Comparison of ENCODE assay signal across 1 cellular context in genomic region chr3:32540899-32541298, GRCh38.
TF ChIP-seq lines count a peak whose summit lies in the region.

No MANE protein-coding gene starts in this region.

TF ChIP-seq in WTC11, 78 proteins besides CTCF, POLR2A, EP300 and RAD21 (continued from another document):
- TF ChIP-seq AFF4 (CRISPR knock-in tag; IDR thresholded peaks at IDR 0.05; ENCODE audit: borderline replicate concordance) (no peak), PRDM15 (CRISPR knock-in tag; IDR thresholded peaks at IDR 0.05) (no peak), ARID4B (CRISPR knock-in tag; IDR thresholded peaks at IDR 0.05; ENCODE audit: borderline replicate concordance) (no peak), ESRRA (CRISPR knock-in tag; IDR thresholded peaks at IDR 0.05; ENCODE audit: borderline replicate concordance) (no peak)
